In the genomic region with DNA sequence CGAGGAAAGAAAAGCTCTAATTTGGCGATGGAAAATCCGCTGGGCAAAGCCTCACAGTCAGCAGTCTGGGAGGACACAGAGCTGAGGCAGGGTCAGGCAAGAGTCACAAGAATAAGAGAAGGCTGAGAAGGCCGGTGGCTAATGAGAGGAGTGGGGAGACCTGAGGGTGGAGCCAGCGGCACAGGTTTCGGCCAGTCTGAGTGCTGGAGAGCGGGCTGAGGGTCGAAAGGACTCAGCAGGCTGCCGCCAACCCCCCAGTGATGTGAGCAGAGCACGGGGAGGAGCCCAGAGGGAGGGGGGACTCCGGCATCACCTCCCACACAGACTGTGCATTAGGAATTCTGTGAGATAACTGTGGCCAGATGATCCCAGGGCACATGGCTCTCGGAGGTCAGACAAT, we compare ENCODE assay signal across 26 cellular contexts.
DNase-seq lines count a peak whose midpoint lies in the region; ATAC-seq and TF ChIP-seq lines count a peak whose summit lies in the region.
"Had no signal": no experiment of that assay in that cellular context is flagged by ENCODE, and none has a peak within 500 bp of the region (broad histone marks: within the 10 kb centered on the region; RNA-seq: fewer than 3 reads in every experiment).

No MANE protein-coding gene starts in this region.

- H3K4me1 ChIP-seq in neural progenitor cell (peaks cover 7% of the 10 kb centered on the region), heart right ventricle (no peaks in the 10 kb centered on the region)
- H3K4me1 ChIP-seq: gastrocnemius medialis, transverse colon had no signal

- H4K20me1 ChIP-seq in neural progenitor cell (ENCODE audit: low read depth): no peaks in the 10 kb centered on the region

- H3K27me3 Mint-ChIP-seq in neural progenitor cell (ENCODE audit: insufficient read depth, low read depth): peaks cover 10% of the 10 kb centered on the region
- H3K27me3 Mint-ChIP-seq: IgD-negative memory B cell had no signal

- H3K27ac ChIP-seq in neural progenitor cell: no peak overlapping the region
- no peak overlapping the region for H3K27ac ChIP-seq in heart right ventricle
- H3K27ac ChIP-seq in brain microvascular endothelial cell: no peak overlapping the region
- H3K27ac ChIP-seq: gastrocnemius medialis, skin epidermis, transverse colon, VCaP had no signal

- ATAC-seq in GM19324 (IDR thresholded peaks at IDR 0.05; ENCODE audit: low FRiP score, unreplicated experiment): no peak
- no peak for ATAC-seq in heart right ventricle
- ATAC-seq: esophagus mucosa; gastrocnemius medialis; naive thymus-derived CD8-positive, alpha-beta T cell; stimulated activated naive CD8-positive, alpha-beta T cell treated with anti-CD3 and anti-CD28 coated beads, Interleukin-15, Interleukin-2, amounts not matched to agents 100 U/mL and 50 U/mL, for 24 hours had no signal

- intact Hi-C loops in heart right ventricle (cut with DNase I): no loop called here

- no peaks in the 10 kb centered on the region for H3F3A ChIP-seq in neural progenitor cell (ENCODE audit: low read depth)

- TF ChIP-seq CTCF in neural progenitor cell (IDR thresholded peaks at IDR 0.05) (peak; percentile 24), heart right ventricle (IDR thresholded peaks at IDR 0.05) (no peak), brain microvascular endothelial cell (IDR thresholded peaks at IDR 0.05; ENCODE audit: low read depth, low read length, missing control alignments) (no peak)

- no peaks in the 10 kb centered on the region for H3K36me3 Mint-ChIP-seq in neural progenitor cell
- H3K36me3 Mint-ChIP-seq: naive thymus-derived CD8-positive, alpha-beta T cell had no signal

- H3K4me3 ChIP-seq in neural progenitor cell: no peak overlapping the region
- H3K4me3 ChIP-seq in heart right ventricle: no peak overlapping the region
- H3K4me3 ChIP-seq in brain microvascular endothelial cell (ENCODE audit: low read depth, low read length): no peak overlapping the region
- H3K4me3 ChIP-seq: gastrocnemius medialis, skin epidermis, transverse colon had no signal

- H3K9me3 ChIP-seq in neural progenitor cell (ENCODE audit: low read depth): no peaks in the 10 kb centered on the region
- no peaks in the 10 kb centered on the region for H3K9me3 ChIP-seq in heart right ventricle
- H3K9me3 ChIP-seq: gastrocnemius medialis, transverse colon had no signal

- no peak overlapping the region for H3K4me3 Mint-ChIP-seq in neural progenitor cell
- H3K4me3 Mint-ChIP-seq: IgD-negative memory B cell; naive thymus-derived CD8-positive, alpha-beta T cell had no signal

- H2AFZ ChIP-seq in neural progenitor cell (replicated peaks): no peak overlapping the region

- no peaks in the 10 kb centered on the region for H3K36me3 ChIP-seq in neural progenitor cell
- no peaks in the 10 kb centered on the region for H3K36me3 ChIP-seq in heart right ventricle
- H3K36me3 ChIP-seq in brain microvascular endothelial cell (replicated peaks): no peaks in the 10 kb centered on the region
- H3K36me3 ChIP-seq: gastrocnemius medialis, transverse colon had no signal

- H3K79me2 ChIP-seq in neural progenitor cell (ENCODE audit: low read depth): no peaks in the 10 kb centered on the region

- 33 to 38% methylated on average over 12 of the region's 12 CpGs for WGBS in heart right ventricle, 2 donors

- peak overlapping the region; percentile 16 for H3K4me2 ChIP-seq in neural progenitor cell

- in situ Hi-C loops in brain microvascular endothelial cell (cut with HindIII; ENCODE audit: low pct_ligation_motif_present, low sequenced_read_pairs): no loop called here

- H3K9ac ChIP-seq in neural progenitor cell: no peak overlapping the region

- no peaks in the 10 kb centered on the region for H3K27me3 ChIP-seq in neural progenitor cell
- no peaks in the 10 kb centered on the region for H3K27me3 ChIP-seq in heart right ventricle
- no peaks in the 10 kb centered on the region for H3K27me3 ChIP-seq in brain microvascular endothelial cell (replicated peaks)
- H3K27me3 ChIP-seq: gastrocnemius medialis, transverse colon had no signal

- H3K27ac Mint-ChIP-seq in neural progenitor cell: peak overlapping the region; percentile 0
- H3K27ac Mint-ChIP-seq: IgD-negative memory B cell; naive thymus-derived CD8-positive, alpha-beta T cell; progenitor cell of endocrine pancreas had no signal

- peak; percentile 65 for DNase-seq in ELF-1 (ENCODE audit: low read depth, low spot score)
- peak; percentile 47 for DNase-seq in NCI-H2227 (lab: John Stamatoyannopoulos, UW; ENCODE audit: unreplicated experiment)
- peak; percentile 61 for DNase-seq in ecto neural progenitor cell (ENCODE audit: low spot score)
- DNase-seq in neural progenitor cell (ENCODE audit: low spot score): peak; percentile 69
- no peak for DNase-seq in heart right ventricle
- DNase-seq in brain microvascular endothelial cell: no peak
- DNase-seq: activated naive CD4-positive, alpha-beta T cell; activated T-cell treated with anti-CD3 and anti-CD28 coated beads, Interleukin-2, amount 50 U/mL, for 1 hour; amygdala; caudate nucleus; DMS79; effector CD4-positive, alpha-beta T cell; gastrocnemius medialis; mesenchymal stem cell; NCI-H1694; NCI-H345; stimulated activated CD4-positive, alpha-beta T cell treated with anti-CD3 and anti-CD28 coated beads, Interleukin-2, amount 100 ng/mL, for 48 hours; stimulated activated naive CD8-positive, alpha-beta T cell treated with anti-CD3 and anti-CD28 coated beads, Interleukin-15, Interleukin-2, amounts not matched to agents 100 U/mL and 50 U/mL, for 24 hours; transverse colon had no signal

- H3K4me1 Mint-ChIP-seq in neural progenitor cell: peaks cover 22% of the 10 kb centered on the region
- H3K4me1 Mint-ChIP-seq: IgD-negative memory B cell; naive thymus-derived CD8-positive, alpha-beta T cell had no signal

- H3K9me3 Mint-ChIP-seq in neural progenitor cell: peaks cover 4% of the 10 kb centered on the region

Comparison
In these comparisons a context has a peak if more than half of its experiments do, and no peak if none do; other contexts are left out.
1. DNase-seq: peak in ELF-1 (single experiment), NCI-H2227 (single experiment), ecto neural progenitor cell (single experiment) and neural progenitor cell (single experiment); none in heart right ventricle (0 of 2) and brain microvascular endothelial cell (single experiment).